19 cellular contexts compared by ENCODE assay signal in genomic region chr22:30612789-30613188, GRCh38. TPM values are rescaled to one million over a fixed set of nuclear protein-coding genes. Genes with fewer than 3 reads are reported as not detected.
DNase-seq lines count a peak whose midpoint lies in the region; ATAC-seq, FAIRE-seq and TF ChIP-seq lines count a peak whose summit lies in the region.
"Had no signal": no experiment of that assay in that cellular context is flagged by ENCODE, and none has a peak within 500 bp of the region (broad histone marks: within the 10 kb centered on the region; RNA-seq: fewer than 3 reads in every experiment).

No MANE protein-coding gene starts in this region.

- POLR2A ChIA-PET in H1 (lab: Charles Lee; ENCODE audit: partially characterized antibody): interaction anchor here (0.9 to 1.6 kb wide), 2 partner anchors 12 to 16 kb away, joined by 3 read pairs; no protein-coding TSS in a partner anchor

- H2BK120ac ChIP-seq in H9 (ENCODE audit: low read depth, low read length, poor library complexity, severe bottlenecking) (no peak overlapping the region), H1 (replicated peaks; ENCODE audit: low read depth, low read length) (no peak overlapping the region)

- no peak overlapping the region for H3K23ac ChIP-seq in H9 (ENCODE audit: insufficient read length, low read depth, low read length)
- H3K23ac ChIP-seq in H1 (ENCODE audit: insufficient read length): no peak overlapping the region

- H3K4me1 Mint-ChIP-seq in H9 (peaks cover 19 to 20% of the 10 kb centered on the region in 2 experiments), nephron progenitor cell (peaks cover 28% of the 10 kb centered on the region)

- H3K18ac ChIP-seq in H9 (ENCODE audit: insufficient read length, low read depth, low read length) (no peak overlapping the region), H1 (ENCODE audit: extremely low read depth, low read length) (no peak overlapping the region)

- no peak overlapping the region for H2BK20ac ChIP-seq in H9 (ENCODE audit: low read depth, low read length, poor library complexity, severe bottlenecking)
- no peak overlapping the region for H2BK20ac ChIP-seq in H1 (ENCODE audit: low read length)

- H3K4me3 Mint-ChIP-seq in H9 (no peak overlapping the region), nephron progenitor cell (no peak overlapping the region)
- H3K4me3 Mint-ChIP-seq: CD4-positive, alpha-beta memory T cell; IgD-negative memory B cell had no signal

- H3K4me2 ChIP-seq in H9 (ENCODE audit: insufficient read depth, insufficient read length, low read length) (no peak overlapping the region), H1 (ENCODE audit: insufficient read depth in 1 of 2, low read depth in 2 of 2, low read length in 2 of 2) (no peak overlapping the region)
- H3K4me2 ChIP-seq: A549, KMS-11 had no signal

- no peaks in the 10 kb centered on the region for H4K20me1 ChIP-seq in H9 (ENCODE audit: control insufficient read depth, insufficient read depth, insufficient read length)
- H4K20me1 ChIP-seq in H1 (replicated peaks in 1 of 2; ENCODE audit: control insufficient read depth in 1 of 2, insufficient read depth in 2 of 2, low read length in 2 of 2): peaks cover 2 to 5% of the 10 kb centered on the region in 2 experiments

- no peak for FAIRE-seq in H1 (lab: Jason Lieb, UNC)
- FAIRE-seq: A549, GM12891, H54 had no signal

- DNase-seq in H9: no peak
- DNase-seq in H1 (ENCODE audit: low read depth in 1 of 2, low spot score in 2 of 2): no peak
- DNase-seq in nephron progenitor cell: no peak
- no peak for DNase-seq in EL
- DNase-seq: BE2C; CD4-positive, alpha-beta memory T cell; DMS153; DND-41; GF-D8 had no signal

- H3K27me3 ChIP-seq in H9 (ENCODE audit: insufficient read depth, low read length) (no peaks in the 10 kb centered on the region), H1 (replicated peaks in 1 of 4; ENCODE audit: control insufficient read depth in 3 of 4, extremely low read depth in 1 of 4, insufficient read depth in 3 of 4, low read length in 3 of 4) (no peaks in the 10 kb centered on the region)
- H3K27me3 ChIP-seq: BE2C had no signal

- H4K5ac ChIP-seq in H9 (ENCODE audit: insufficient read length, low read depth, low read length): no peak overlapping the region
- no peak overlapping the region for H4K5ac ChIP-seq in H1 (ENCODE audit: insufficient read length, low read depth, low read length)

- no peak for TF ChIP-seq POLR2A in H1 (IDR thresholded peaks at IDR 0.05; ENCODE audit: control extremely low read depth in 1 of 2, low read depth in 2 of 2, low read length in 2 of 2)

- peak; percentile 13 for TF ChIP-seq CTCF in GM12873 (IDR thresholded peaks at IDR 0.05; ENCODE audit: insufficient read depth, low read depth, low read length, missing control alignments)
- peak; percentile 45; the same call in 2 of the 3 replicates for TF ChIP-seq CTCF in H9 (conservative IDR thresholded peaks at IDR 0.05)
- peak; percentile 37 to 44 (median 40); a peak in 3 of 4 replicates for TF ChIP-seq CTCF in H1 (IDR thresholded peaks at IDR 0.05; ENCODE audit: control extremely low read depth in 1 of 3, insufficient read depth in 1 of 3, low read depth in 1 of 3, low read length in 3 of 3)
- TF ChIP-seq CTCF in nephron progenitor cell (IDR thresholded peaks at IDR 0.05): no peak

- H2BK15ac ChIP-seq in H9 (ENCODE audit: low read depth, low read length): no peak overlapping the region
- H2BK15ac ChIP-seq in H1 (ENCODE audit: low read length): no peak overlapping the region

- H3K14ac ChIP-seq in H9 (ENCODE audit: insufficient read depth, low read length) (no peak overlapping the region; the same call in 1 of the 2 replicates), H1 (ENCODE audit: insufficient read length) (no peak overlapping the region)

- H4K8ac ChIP-seq in H9 (replicated peaks; ENCODE audit: insufficient read length, low read depth, low read length) (no peak overlapping the region), H1 (ENCODE audit: extremely low read depth, insufficient read depth, low read length) (no peak overlapping the region)

- H2AK5ac ChIP-seq in H9 (ENCODE audit: insufficient read length, low read length) (no peak overlapping the region), H1 (ENCODE audit: low read depth, low read length) (no peak overlapping the region)

- H3K4me1 ChIP-seq in H9 (ENCODE audit: insufficient read depth, low read length): 0 out of 2 replicates have a peak, but pooled peaks cover 5% of the 10 kb centered on the region
- peaks cover 0 to 16% (median 5%) of the 10 kb centered on the region in 4 experiments; a peak in 5 of 7 replicates for H3K4me1 ChIP-seq in H1 (replicated peaks in 1 of 4; ENCODE audit: control insufficient read depth in 3 of 4, insufficient read depth in 4 of 4, low read length in 3 of 4)

- peak in 1 of 2 experiments; percentile 39; a peak in 2 of 4 replicates for TF ChIP-seq RAD21 in H1 (IDR thresholded peaks at IDR 0.05 in 1 of 2, conservative IDR thresholded peaks at IDR 0.05 in 1 of 2; ENCODE audit: low read depth in 2 of 2, low read length in 2 of 2)

- no peaks in the 10 kb centered on the region for H3K79me2 ChIP-seq in H9 (ENCODE audit: insufficient read depth, low read length)
- H3K79me2 ChIP-seq in H1 (ENCODE audit: control insufficient read depth in 1 of 2, insufficient read depth in 2 of 2, low read length in 2 of 2): peaks cover 0 to 10% of the 10 kb centered on the region in 2 experiments; a peak in 2 of 4 replicates

- no peak overlapping the region for H2BK5ac ChIP-seq in H9 (ENCODE audit: insufficient read length, low read length)
- no peak overlapping the region for H2BK5ac ChIP-seq in H1 (ENCODE audit: low read depth, low read length)

- H3T11ph ChIP-seq in H9 (ENCODE audit: low read length): no peak overlapping the region

- H3K4me3 ChIP-seq in H1 (ENCODE audit: extremely low read depth in 1 of 4, insufficient read depth in 2 of 4, low read depth in 3 of 4, low read length in 4 of 4): no peak overlapping the region
- H3K4me3 ChIP-seq: A549 had no signal

- H4K91ac ChIP-seq in H9 (ENCODE audit: insufficient read length, low read depth, low read length): no peak overlapping the region
- H4K91ac ChIP-seq in H1 (replicated peaks; ENCODE audit: insufficient read length, low read length): no peak overlapping the region

- H3K9ac ChIP-seq in H9 (ENCODE audit: extremely low read depth, insufficient read length, low read length) (no peak overlapping the region), H1 (replicated peaks in 1 of 4; ENCODE audit: extremely low read depth in 1 of 4, low read depth in 3 of 4, low read length in 3 of 4) (no peak overlapping the region)
- H3K9ac ChIP-seq: KMS-11 had no signal

- no peaks in the 10 kb centered on the region for H3K27me3 Mint-ChIP-seq in H9 (ENCODE audit: low read depth)
- H3K27me3 Mint-ChIP-seq in nephron progenitor cell (ENCODE audit: low read depth, poor library complexity): no peaks in the 10 kb centered on the region

- no CpG with 5 or more reads among the region's 8 CpGs for WGBS in H9 (ENCODE audit: extremely low coverage, insufficient read length, low lambda C conversion rate)
- 85% methylated on average over 8 of the region's 8 CpGs; no CpG with 5 or more reads in 1 of the 2 experiments for whole genome bisulfite sequencing in H1 (ENCODE audit: extremely low coverage in 1 of 2, insufficient coverage in 1 of 2, insufficient read length in 1 of 2, insufficient replicate concordance in 2 of 2, low coverage in 1 of 2, low lambda C conversion rate in 2 of 2, missing lambda C conversion rate in 1 of 2), 2 experiments

- H3K27ac Mint-ChIP-seq in H9 (no peak overlapping the region; a peak in 1 of 7 replicates), nephron progenitor cell (peak overlapping the region; percentile 59)
- H3K27ac Mint-ChIP-seq: CD4-positive, alpha-beta memory T cell; IgD-negative memory B cell had no signal

- H3K36me3 Mint-ChIP-seq in H9 (ENCODE audit: insufficient read depth in 1 of 3, low read depth in 3 of 3): peaks cover 42 to 80% (median 70%) of the 10 kb centered on the region in 3 experiments
- peaks cover 18% of the 10 kb centered on the region for H3K36me3 Mint-ChIP-seq in nephron progenitor cell (ENCODE audit: low read depth)
- H3K36me3 Mint-ChIP-seq: CD4-positive, alpha-beta memory T cell; IgD-negative memory B cell had no signal

- H3K23me2 ChIP-seq in H9 (ENCODE audit: insufficient read length, low read depth, low read length, poor library complexity, severe bottlenecking): no peaks in the 10 kb centered on the region
- H3K23me2 ChIP-seq in H1 (ENCODE audit: low read depth, low read length): no peaks in the 10 kb centered on the region; the same call in 1 of the 2 replicates

- no peak for TF ChIP-seq EP300 in H1 (IDR thresholded peaks at IDR 0.05; ENCODE audit: borderline replicate concordance in 1 of 2, low read depth in 2 of 2, low read length in 2 of 2)

- H3K27ac ChIP-seq in H9 (ENCODE audit: insufficient read length, low read depth, low read length) (no peak overlapping the region), H1 (ENCODE audit: low read depth, low read length) (no peak overlapping the region)
- H3K27ac ChIP-seq: A549, C4-2B, KMS-11 had no signal

- no peak overlapping the region for H2BK12ac ChIP-seq in H9 (ENCODE audit: insufficient read length, low read depth, low read length)
- no peak overlapping the region for H2BK12ac ChIP-seq in H1 (ENCODE audit: low read depth, low read length)

- H3K9me3 Mint-ChIP-seq in H9 (no peaks in the 10 kb centered on the region), nephron progenitor cell (no peaks in the 10 kb centered on the region)
- H3K9me3 Mint-ChIP-seq: IgD-negative memory B cell had no signal

- H3K79me1 ChIP-seq in H9 (ENCODE audit: insufficient read depth, low read depth, low read length, poor library complexity, severe bottlenecking) (peaks cover 4% of the 10 kb centered on the region), H1 (ENCODE audit: low read depth, low read length) (peaks cover 2% of the 10 kb centered on the region; the same call in 1 of the 2 replicates)

- no peak for ATAC-seq in HG03196 (IDR thresholded peaks at IDR 0.05; ENCODE audit: unreplicated experiment)
- no peak for ATAC-seq in GM21526 (IDR thresholded peaks at IDR 0.05; ENCODE audit: low FRiP score, unreplicated experiment)
- no peak for ATAC-seq in HG03521 (IDR thresholded peaks at IDR 0.05; ENCODE audit: unreplicated experiment)

- H3K56ac ChIP-seq in H9 (ENCODE audit: insufficient read length, low read depth, low read length): no peak overlapping the region
- no peak overlapping the region for H3K56ac ChIP-seq in H1 (replicated peaks; ENCODE audit: insufficient read length, low read depth, low read length)

- H2AFZ ChIP-seq in H9 (ENCODE audit: low read length): no peak overlapping the region
- H2AFZ ChIP-seq in H1 (ENCODE audit: low read length): no peak overlapping the region

- H3K36me3 ChIP-seq in H1 (ENCODE audit: control insufficient read depth in 2 of 4, insufficient read depth in 4 of 4, low read length in 3 of 4): peaks cover 11 to 61% (median 42%) of the 10 kb centered on the region in 4 experiments; a peak in 7 of 8 replicates
- H3K36me3 ChIP-seq: BE2C had no signal

- H3K9me3 ChIP-seq in H9 (ENCODE audit: control insufficient read depth, low read depth, low read length) (no peaks in the 10 kb centered on the region), H1 (ENCODE audit: insufficient read depth in 2 of 2, low read depth in 1 of 2, low read length in 1 of 2) (no peaks in the 10 kb centered on the region)
- H3K9me3 ChIP-seq: A549, BE2C had no signal

- CTCF ChIA-PET in H1 (lab: Charles Lee; ENCODE audit: partially characterized antibody): interaction anchor here (0.8 to 3.0 kb wide), 10 partner anchors 8 to 334 kb away, joined by 3 to 15 read pairs (median 3); partner anchors contain the start of gene GAL3ST1

- H3K4ac ChIP-seq in H9 (ENCODE audit: low read depth, low read length) (no peak overlapping the region), H1 (replicated peaks; ENCODE audit: insufficient read length, low read depth, low read length) (no peak overlapping the region)

RNA-seq across cellular contexts. Expression of gene TCN2, which starts 5.8 kb away (rescaled TPM):
- total RNA-seq in H9 (2021): 39.0 and 42.2 TPM in 2 replicates
- total RNA-seq in H1 (2021; fragmentation: NEBNext Ultra II Directional; extraction: Animal tissue kit (Norgen Biotek cat#: 25700)): 30.0 and 36.2 TPM in 2 replicates
- 87.8 and 91.7 TPM in 2 replicates for polyA plus RNA-seq in H1 (2011; rRNA removed)
- 59.1 TPM for polyA plus RNA-seq in H1 (2011; cell fraction: cytosol; rRNA removed)
- 77.5 TPM for polyA plus RNA-seq in H1 (2011; cell fraction: nucleus; rRNA removed)
- polyA plus RNA-seq in H1 (2012, experiment 1 of 2): 38.9 to 58.8 TPM (median 53.7 TPM) in 4 replicates
- polyA plus RNA-seq in H1 (2012, experiment 2 of 2): 67.8 TPM
- 56.8 TPM for polyA plus RNA-seq in H1 (2013, experiment 1 of 2)
- 56.9 TPM for polyA plus RNA-seq in H1 (2013, experiment 2 of 2)
- 73.8 and 106 TPM in 2 replicates for polyA minus RNA-seq in H1 (2011; rRNA and poly(A)+ RNA removed)
- 33.8 TPM for polyA minus RNA-seq in H1 (2011; cell fraction: cytosol; rRNA and poly(A)+ RNA removed)
- 46.5 TPM for polyA minus RNA-seq in H1 (2011; cell fraction: nucleus; rRNA and poly(A)+ RNA removed)

RNA-seq across cellular contexts. Expression of gene PES1, which starts 21.1 kb away (rescaled TPM):
- total RNA-seq in H9 (2021): 133 and 140 TPM in 2 replicates
- total RNA-seq in H1 (2021; fragmentation: NEBNext Ultra II Directional; extraction: Animal tissue kit (Norgen Biotek cat#: 25700)): 121 and 133 TPM in 2 replicates
- 191 and 247 TPM in 2 replicates for polyA plus RNA-seq in H1 (2011; rRNA removed)
- 147 TPM for polyA plus RNA-seq in H1 (2011; cell fraction: cytosol; rRNA removed)
- 202 TPM for polyA plus RNA-seq in H1 (2011; cell fraction: nucleus; rRNA removed)
- polyA plus RNA-seq in H1 (2012, experiment 1 of 2): 90.7 to 127 TPM (median 115 TPM) in 4 replicates
- polyA plus RNA-seq in H1 (2012, experiment 2 of 2): 136 TPM
- polyA plus RNA-seq in H1 (2013, experiment 1 of 2): 73.6 TPM
- 74.6 TPM for polyA plus RNA-seq in H1 (2013, experiment 2 of 2)
- polyA minus RNA-seq in H1 (2011; rRNA and poly(A)+ RNA removed): 186 and 236 TPM in 2 replicates
- polyA minus RNA-seq in H1 (2011; cell fraction: cytosol; rRNA and poly(A)+ RNA removed): 73.2 TPM
- 84.9 TPM for polyA minus RNA-seq in H1 (2011; cell fraction: nucleus; rRNA and poly(A)+ RNA removed)

RNA-seq across cellular contexts. Expression of gene SLC35E4, which starts 22.8 kb away (rescaled TPM):
- total RNA-seq in H9 (2021): 3.7 and 3.9 TPM in 2 replicates
- 5.1 TPM in 2 replicates for total RNA-seq in H1 (2021; fragmentation: NEBNext Ultra II Directional; extraction: Animal tissue kit (Norgen Biotek cat#: 25700))
- 5.6 and 7.8 TPM in 2 replicates for polyA plus RNA-seq in H1 (2011; rRNA removed)
- 4.9 TPM for polyA plus RNA-seq in H1 (2011; cell fraction: cytosol; rRNA removed)
- 5.3 TPM for polyA plus RNA-seq in H1 (2011; cell fraction: nucleus; rRNA removed)
- 3.1 to 5.1 TPM (median 3.9 TPM) in 4 replicates for polyA plus RNA-seq in H1 (2012, experiment 1 of 2)
- polyA plus RNA-seq in H1 (2012, experiment 2 of 2): 5.2 TPM
- polyA plus RNA-seq in H1 (2013, experiment 1 of 2): 6.0 TPM
- polyA plus RNA-seq in H1 (2013, experiment 2 of 2): 6.0 TPM
- 2.8 and 3.0 TPM in 2 replicates for polyA minus RNA-seq in H1 (2011; rRNA and poly(A)+ RNA removed)
- 4.3 TPM for polyA minus RNA-seq in H1 (2011; cell fraction: cytosol; rRNA and poly(A)+ RNA removed)
- polyA minus RNA-seq in H1 (2011; cell fraction: nucleus; rRNA and poly(A)+ RNA removed): 5.8 TPM

RNA-seq across cellular contexts. Expression of gene GAL3ST1, which starts 38.3 kb away (rescaled TPM):
- 5.1 TPM in 2 replicates for total RNA-seq in H9 (2021)
- 10.5 and 11.0 TPM in 2 replicates for total RNA-seq in H1 (2021; fragmentation: NEBNext Ultra II Directional; extraction: Animal tissue kit (Norgen Biotek cat#: 25700))
- polyA plus RNA-seq in H1 (2011; rRNA removed): 32.1 and 32.5 TPM in 2 replicates
- 18.0 TPM for polyA plus RNA-seq in H1 (2011; cell fraction: cytosol; rRNA removed)
- polyA plus RNA-seq in H1 (2011; cell fraction: nucleus; rRNA removed): 16.6 TPM
- polyA plus RNA-seq in H1 (2012, experiment 1 of 2): 5.1 to 12.0 TPM (median 10.9 TPM) in 4 replicates
- 12.7 TPM for polyA plus RNA-seq in H1 (2012, experiment 2 of 2)
- 29.0 TPM for polyA plus RNA-seq in H1 (2013, experiment 1 of 2)
- 31.8 TPM for polyA plus RNA-seq in H1 (2013, experiment 2 of 2)
- 4.3 and 5.1 TPM in 2 replicates for polyA minus RNA-seq in H1 (2011; rRNA and poly(A)+ RNA removed)
- polyA minus RNA-seq in H1 (2011; cell fraction: cytosol; rRNA and poly(A)+ RNA removed): 11.2 TPM
- polyA minus RNA-seq in H1 (2011; cell fraction: nucleus; rRNA and poly(A)+ RNA removed): 5.4 TPM
- polyA plus RNA-seq: IgD-negative memory B cell had no signal

RNA-seq across cellular contexts. Expression of gene DUSP18, which starts 54.9 kb away (rescaled TPM):
- total RNA-seq in H9 (2021): 1.9 and 2.6 TPM in 2 replicates
- total RNA-seq in H1 (2021; fragmentation: NEBNext Ultra II Directional; extraction: Animal tissue kit (Norgen Biotek cat#: 25700)): 2.6 and 3.6 TPM in 2 replicates
- polyA plus RNA-seq in H1 (2011; rRNA removed): 7.3 and 8.3 TPM in 2 replicates
- polyA plus RNA-seq in H1 (2011; cell fraction: cytosol; rRNA removed): 5.8 TPM
- 6.1 TPM for polyA plus RNA-seq in H1 (2011; cell fraction: nucleus; rRNA removed)
- polyA plus RNA-seq in H1 (2012, experiment 1 of 2): 2.7 to 3.6 TPM (median 3.3 TPM) in 4 replicates
- polyA plus RNA-seq in H1 (2012, experiment 2 of 2): 2.1 TPM
- polyA plus RNA-seq in H1 (2013, experiment 1 of 2): 1.9 TPM
- 1.8 TPM for polyA plus RNA-seq in H1 (2013, experiment 2 of 2)
- polyA minus RNA-seq in H1 (2011; rRNA and poly(A)+ RNA removed): 11.0 and 13.8 TPM in 2 replicates
- polyA minus RNA-seq in H1 (2011; cell fraction: cytosol; rRNA and poly(A)+ RNA removed): 5.0 TPM
- polyA minus RNA-seq in H1 (2011; cell fraction: nucleus; rRNA and poly(A)+ RNA removed): 4.8 TPM
